ENCODE assay signal across 27 cellular contexts in genomic region chr16:26050489-26050888, GRCh38.
"Had no signal": no experiment of that assay in that cellular context is flagged by ENCODE, and none has a peak within 500 bp of the region (broad histone marks: within the 10 kb centered on the region; RNA-seq: fewer than 3 reads in every experiment).

No MANE protein-coding gene starts in this region.

- H3K27ac ChIP-seq: brain microvascular endothelial cell, esophagus muscularis mucosa, heart right ventricle, left lung, lower lobe of right lung, neutrophil, right lobe of liver, thoracic aorta, uterus had no signal

- H3K9me3 ChIP-seq: esophagus muscularis mucosa, lower lobe of right lung, neutrophil, right lobe of liver, thoracic aorta, uterus had no signal

- H3K36me3 ChIP-seq: brain microvascular endothelial cell, esophagus muscularis mucosa, heart right ventricle, left lung, lower lobe of right lung, neutrophil, right lobe of liver, thoracic aorta, uterus had no signal

- H3K4me1 ChIP-seq: esophagus muscularis mucosa, heart right ventricle, left lung, lower lobe of right lung, right lobe of liver, uterus had no signal

- H3K4me3 ChIP-seq: esophagus muscularis mucosa, heart right ventricle, left lung, lower lobe of right lung, right lobe of liver, thoracic aorta, uterus had no signal

- ATAC-seq: activated CD8-positive, alpha-beta T cell treated with anti-CD3 and anti-CD28 coated beads for 36 hours; activated T-cell treated with anti-CD3 and anti-CD28 coated beads, Interleukin-2, amount 50 U/mL, for 4 hours; activated T-helper 17 cell treated with anti-CD3 and anti-CD28 coated beads, Interleukin-2, amount 50 U/mL, for 72 hours; heart right ventricle; left lung; lower lobe of right lung; natural killer cell; right lobe of liver; stimulated activated naive CD8-positive, alpha-beta T cell treated with anti-CD3 and anti-CD28 coated beads, Interleukin-15, Interleukin-2, amounts not matched to agents 100 U/mL and 50 U/mL, for 24 hours; T-helper 17 cell had no signal

- H3K27me3 ChIP-seq: brain microvascular endothelial cell, neutrophil, right lobe of liver, uterus had no signal

- DNase-seq: activated CD4-positive, alpha-beta T cell treated with anti-CD3 and anti-CD28 coated beads, Interleukin-2, amount 50 U/mL, for 1 hour; activated CD8-positive, alpha-beta T cell treated with anti-CD3 and anti-CD28 coated beads for 36 hours; activated gamma-delta T cell treated with Interleukin-2 at 50 U/mL for 16 hours; activated naive CD4-positive, alpha-beta T cell treated with anti-CD3 and anti-CD28 coated beads, Interleukin-2, amount 50 U/mL, for 16 hours; activated T-cell treated with anti-CD3 and anti-CD28 coated beads, Interleukin-2, amount 50 U/mL, for 4 hours; amniotic stem cell; brain microvascular endothelial cell; cortex of kidney; foreskin melanocyte; heart right ventricle; immature natural killer cell; left lung; lower lobe of right lung; mesenchymal stem cell; natural killer cell; right lobe of liver; stimulated activated CD4-positive, alpha-beta T cell treated with anti-CD3 and anti-CD28 coated beads, Interleukin-2, amount 100 ng/mL, for 48 hours; stimulated activated naive CD8-positive, alpha-beta T cell treated with anti-CD3 and anti-CD28 coated beads, Interleukin-15, Interleukin-2, amounts not matched to agents 100 U/mL and 50 U/mL, for 24 hours; T-helper 17 cell; T1000; trophoblast cell; uterus had no signal

- FAIRE-seq: astrocyte had no signal
